11 cellular contexts compared by ENCODE assay signal in genomic region chr1:168719306-168720111, GRCh38. TPM values are rescaled to one million over a fixed set of nuclear protein-coding genes. Genes with fewer than 3 reads are reported as not detected.
DNase-seq lines count a peak whose midpoint lies in the region; ATAC-seq, FAIRE-seq and TF ChIP-seq lines count a peak whose summit lies in the region.
"Had no signal": no experiment of that assay in that cellular context is flagged by ENCODE, and none has a peak within 500 bp of the region (broad histone marks: within the 10 kb centered on the region; RNA-seq: fewer than 3 reads in every experiment).

No MANE protein-coding gene starts in this region.

- WGBS in GM12878 (ENCODE audit: insufficient coverage, insufficient replicate concordance, low lambda C conversion rate, missing lambda C conversion rate): 37% methylated on average over 5 of the region's 5 CpGs

- H3K4me2 ChIP-seq in GM12878 (ENCODE audit: control insufficient read depth, insufficient read depth): peak overlapping the region; percentile 50; the same call in 1 of the 2 replicates
- H3K4me2 ChIP-seq: BLaER1 had no signal

- no peak for TF ChIP-seq EP300 in GM12878 (IDR thresholded peaks at IDR 0.05; ENCODE audit: borderline replicate concordance in 1 of 2, control insufficient read depth in 1 of 2, low read depth in 2 of 2, low read length in 2 of 2)

- DNase-seq in GM06990 (ENCODE audit: extremely low read depth, insufficient read length) (peak; percentile 21), GM12878 (ENCODE audit: low read depth, low spot score) (peak; percentile 45), COR-L47 (lab: John Stamatoyannopoulos, UW) (no peak), left lung (no peak)
- no peak for DNase-seq in stimulated activated naive CD8-positive, alpha-beta T cell treated with anti-CD3 and anti-CD28 coated beads, Interleukin-15, Interleukin-2, amounts not matched to agents 100 U/mL and 50 U/mL, for 24 hours
- DNase-seq: stimulated activated CD8-positive, alpha-beta memory T cell treated with anti-CD3 and anti-CD28 coated beads, Interleukin-4, amount 100 ng/mL, for 48 hours had no signal

- H3K79me2 ChIP-seq in GM12878 (ENCODE audit: control insufficient read depth, insufficient read depth, low read length): no peaks in the 10 kb centered on the region

- CTCF ChIA-PET in GM12878 (lab: Yijun Ruan, JAX): interaction anchor here (0.7 to 1.1 kb wide), 4 partner anchors 15 to 321 kb away, joined by 3 read pairs; no protein-coding TSS in a partner anchor

- H3K27ac ChIP-seq in GM12878 (ENCODE audit: control insufficient read depth, insufficient read depth): no peak overlapping the region
- no peak overlapping the region for H3K27ac ChIP-seq in left lung
- H3K27ac ChIP-seq: BLaER1 had no signal

- H2AFZ ChIP-seq in GM12878 (ENCODE audit: control insufficient read depth, low read depth, low read length): no peak overlapping the region

- RAD21 ChIA-PET in GM12878 (lab: Charles Lee; ENCODE audit: unreplicated experiment): interaction anchor here (0.8 to 1.3 kb wide), 3 partner anchors 20 to 392 kb away, joined by 3 to 4 read pairs (median 4); no protein-coding TSS in a partner anchor

- intact Hi-C loops in GM12878 (cut with micrococcal nuclease; ENCODE audit: unreplicated experiment) (no loop called here), left lung (cut with DNase I) (no loop called here)

- in situ Hi-C loops in GM12878 (cut with MboI): no loop called here

- no peak for TF ChIP-seq CTCF in GM06990 (IDR thresholded peaks at IDR 0.05; ENCODE audit: insufficient read depth, low read length, poor library complexity, severe bottlenecking)
- TF ChIP-seq CTCF in GM12878 (IDR thresholded peaks at IDR 0.05 in 2 of 3, conservative IDR thresholded peaks at IDR 0.05 in 1 of 3; ENCODE audit: control insufficient read depth in 2 of 3, extremely low read depth in 1 of 3, insufficient read depth in 1 of 3, low read depth in 3 of 3, low read length in 3 of 3): no peak
- TF ChIP-seq CTCF in left lung (IDR thresholded peaks at IDR 0.05): no peak

- H3K4me1 ChIP-seq in GM12878 (ENCODE audit: control insufficient read depth, insufficient read depth, low read length) (peaks cover 11% of the 10 kb centered on the region), left lung (no peaks in the 10 kb centered on the region)

- SMC1A ChIA-PET in GM12878 (lab: Charles Lee; ENCODE audit: uncharacterized antibody, unreplicated experiment): interaction anchor here (0.6 to 4.0 kb wide), 9 partner anchors 15 to 390 kb away, joined by 3 to 18 read pairs (median 4); no protein-coding TSS in a partner anchor

- H3K27me3 ChIP-seq in GM06990 (replicated peaks; ENCODE audit: control insufficient read depth, insufficient read depth, low read length): no peaks in the 10 kb centered on the region; the same call in 1 of the 2 replicates
- H3K27me3 ChIP-seq in GM12878 (replicated peaks in 1 of 2; ENCODE audit: control insufficient read depth in 2 of 2, insufficient read depth in 2 of 2, low read length in 1 of 2): no peaks in the 10 kb centered on the region; a peak in 1 of 4 replicates
- no peaks in the 10 kb centered on the region for H3K27me3 ChIP-seq in left lung
- H3K27me3 ChIP-seq: BLaER1 had no signal

- no peaks in the 10 kb centered on the region for H3K36me3 ChIP-seq in GM06990 (ENCODE audit: control insufficient read depth, insufficient read depth, low read length)
- no peaks in the 10 kb centered on the region for H3K36me3 ChIP-seq in GM12878 (ENCODE audit: control insufficient read depth in 2 of 2, insufficient read depth in 2 of 2, low read length in 1 of 2)
- H3K36me3 ChIP-seq in left lung: no peaks in the 10 kb centered on the region
- H3K36me3 ChIP-seq: BLaER1 had no signal

- POLR2A ChIA-PET in GM12878 (lab: Charles Lee): interaction anchor here (0.5 to 0.7 kb wide), 2 partner anchors 15 to 421 kb away, joined by 3 to 4 read pairs; no protein-coding TSS in a partner anchor

- no peak overlapping the region for H3K9ac ChIP-seq in GM12878 (ENCODE audit: control insufficient read depth, insufficient read depth, low read length)
- H3K9ac ChIP-seq: BLaER1 had no signal

- H3K9me3 ChIP-seq in GM12878 (replicated peaks; ENCODE audit: control insufficient read depth, insufficient read depth, low read length) (no peaks in the 10 kb centered on the region), left lung (no peaks in the 10 kb centered on the region)
- H3K9me3 ChIP-seq: BLaER1 had no signal

- peak; percentile 81 for ATAC-seq in GM19463 (IDR thresholded peaks at IDR 0.05; ENCODE audit: unreplicated experiment)
- ATAC-seq in HG03159 (IDR thresholded peaks at IDR 0.05; ENCODE audit: unreplicated experiment): peak; percentile 62
- ATAC-seq in GM12878: peak; percentile 62
- ATAC-seq in HG02623 (IDR thresholded peaks at IDR 0.05; ENCODE audit: unreplicated experiment): no peak
- ATAC-seq in left lung: no peak
- ATAC-seq in stimulated activated naive CD8-positive, alpha-beta T cell treated with anti-CD3 and anti-CD28 coated beads, Interleukin-15, Interleukin-2, amounts not matched to agents 100 U/mL and 50 U/mL, for 24 hours: no peak

- no peak overlapping the region for H3K4me3 ChIP-seq in GM06990 (replicated peaks; ENCODE audit: low read depth, low read length)
- no peak overlapping the region for H3K4me3 ChIP-seq in GM12878
- no peak overlapping the region for H3K4me3 ChIP-seq in left lung
- H3K4me3 ChIP-seq: BLaER1 had no signal

- TF ChIP-seq POLR2A in GM12878 (IDR thresholded peaks at IDR 0.05; ENCODE audit: low read depth, low read length): no peak

- FAIRE-seq in GM12878 (lab: Jason Lieb, UNC): no peak
- FAIRE-seq: islet of Langerhans had no signal

- TF ChIP-seq RAD21 in GM12878 (IDR thresholded peaks at IDR 0.05; ENCODE audit: insufficient read depth, low read depth, low read length): no peak

- BruUV-seq in GM12878 (replicated peaks; lab: Mats Ljungman, UMichigan): no TSS peak

- no peaks in the 10 kb centered on the region for H4K20me1 ChIP-seq in GM12878 (ENCODE audit: control insufficient read depth, insufficient read depth)
- H4K20me1 ChIP-seq: BLaER1 had no signal

TF ChIP-seq in GM12878, 131 proteins besides CTCF, POLR2A, EP300 and RAD21 (continues in another document):
- TF ChIP-seq IKZF2 (IDR thresholded peaks at IDR 0.05) (peak; percentile 62 to 72; a peak in 3 of 4 replicates), MTA2 (IDR thresholded peaks at IDR 0.05; ENCODE audit: low read depth) (peak; percentile 34; the same call in 1 of the 2 replicates), ATF2 (IDR thresholded peaks at IDR 0.05; ENCODE audit: low read length) (peak; percentile 51), ZBTB11 (CRISPR knock-in tag; IDR thresholded peaks at IDR 0.05) (no peak), PAX5 (IDR thresholded peaks at IDR 0.05; ENCODE audit: borderline replicate concordance, low read depth, low read length) (0 out of 2 replicates have a peak, but pooled peaks have one; percentile 21)

RNA-seq across cellular contexts. Expression of gene DPT, which starts 9.5 kb away (rescaled TPM):
- total RNA-seq in GM12878 (2013; cell fraction: nucleolus; rRNA removed): not detected in 2 replicates
- not detected in 2 replicates for total RNA-seq in GM12878 (2014; rRNA removed)
- not detected in 2 replicates for total RNA-seq in GM12878 (2014; rRNA removed; fragmentation: Illumina TruSeq; extraction: Trizol)
- total RNA-seq in GM12878 (2021): 0.10 TPM in 1 of 2 replicates, not detected in the other
- polyA plus RNA-seq in GM12878 (2011; ENCODE audit: low read depth): not detected
- polyA plus RNA-seq in GM12878 (2011; rRNA removed): not detected in 2 replicates
- polyA plus RNA-seq in GM12878 (2011; cell fraction: cytosol; rRNA removed): 0.03 TPM in 1 of 2 replicates, not detected in the other
- polyA plus RNA-seq in GM12878 (2011; cell fraction: nucleus; rRNA removed): not detected in 2 replicates
- not detected in 2 replicates for polyA plus RNA-seq in GM12878 (2012)
- polyA plus RNA-seq in GM12878 (2014; fragmentation: Illumina TruSeq; extraction: Trizol): not detected in 2 replicates
- polyA plus RNA-seq in GM12878 (2014; fragmentation: Nextera tagmentation; extraction: Ambion mirVana): under 1 TPM in 1 of 2 experiments, not detected in 1; 0.05 TPM
- not detected in 2 replicates for polyA plus RNA-seq in GM12878 (2014; rRNA removed)
- not detected for polyA plus RNA-seq in GM12878 (2016; fragmentation: Nextera tagmentation; extraction: Ambion mirVana)
- polyA minus RNA-seq in GM12878 (2011; rRNA and poly(A)+ RNA removed): not detected in 2 replicates
- polyA minus RNA-seq in GM12878 (2011; cell fraction: cytosol; rRNA and poly(A)+ RNA removed): not detected in 2 replicates
- polyA minus RNA-seq in GM12878 (2011; cell fraction: nucleus; rRNA and poly(A)+ RNA removed): not detected in 2 replicates
- total RNA-seq in left lung: 10 to 100 TPM; 10.7 to 28.6 TPM

Comparison
In these comparisons a context has a peak if more than half of its experiments do, and no peak if none do; other contexts are left out.
1. DNase-seq: peak in GM06990 (single experiment) and GM12878 (single experiment); none in COR-L47 (single experiment), left lung (0 of 2) and stimulated activated naive CD8-positive, alpha-beta T cell treated with anti-CD3 and anti-CD28 coated beads, Interleukin-15, Interleukin-2, amounts not matched to agents 100 U/mL and 50 U/mL, for 24 hours (single experiment).
2. ATAC-seq: peak in GM19463 (single experiment), HG03159 (single experiment) and GM12878 (single experiment); none in HG02623 (single experiment), left lung (single experiment) and stimulated activated naive CD8-positive, alpha-beta T cell treated with anti-CD3 and anti-CD28 coated beads, Interleukin-15, Interleukin-2, amounts not matched to agents 100 U/mL and 50 U/mL, for 24 hours (single experiment).
3. RNA of gene DPT, which starts 9.5 kb away (total RNA-seq): 10.7 to 28.6 TPM in left lung; 0.10 TPM in GM12878; every median in the first group is over 10 times any median in the second.